Comparison of ENCODE assay signal across 15 cellular contexts in genomic region chr2:127659408-127660290, GRCh38. TPM values are rescaled to one million over a fixed set of nuclear protein-coding genes. Genes with fewer than 3 reads are reported as not detected.
DNase-seq lines count a peak whose midpoint lies in the region; ATAC-seq and TF ChIP-seq lines count a peak whose summit lies in the region.
"Had no signal": no experiment of that assay in that cellular context is flagged by ENCODE, and none has a peak within 500 bp of the region (broad histone marks: within the 10 kb centered on the region; RNA-seq: fewer than 3 reads in every experiment).

No MANE protein-coding gene starts in this region.

- H3K36me3 ChIP-seq in muscle layer of duodenum (ENCODE audit: control insufficient read depth in 1 of 2, insufficient read depth in 2 of 2, low read length in 2 of 2) (peaks cover 0 to 13% of the 10 kb centered on the region in 2 donors), uterus (no peaks in the 10 kb centered on the region)

- POLR2A ChIA-PET in activated naive CD8-positive, alpha-beta T cell treated with anti-CD3 and anti-CD28 coated beads, Interleukin-2, amount 10 ng/mL, durations not matched to agents 7 days and 5 days (lab: Charles Lee), result interaction anchor here (0.6 kb wide), 1 partner anchor 38 kb away, joined by 3 read pairs; no protein-coding TSS in a partner anchor

- no peaks in the 10 kb centered on the region for H3K9me3 Mint-ChIP-seq in activated naive CD8-positive, alpha-beta T cell treated with anti-CD3 and anti-CD28 coated beads, Interleukin-2, amount 10 ng/mL, durations not matched to agents 7 days and 5 days
- H3K9me3 Mint-ChIP-seq in activated naive CD8-positive, alpha-beta T cell treated with anti-CD3 and anti-CD28 coated beads, Interleukin-2, amount 50 U/mL, for 24 hours, result no peaks in the 10 kb centered on the region
- H3K9me3 Mint-ChIP-seq: activated CD8-positive, alpha-beta T cell treated with anti-CD3 and anti-CD28 coated beads for 36 hours; activated naive CD4-positive, alpha-beta T cell treated with anti-CD3 and anti-CD28 coated beads, Interleukin-2, amount 50 U/mL, for 72 hours; naive thymus-derived CD8-positive, alpha-beta T cell; T-cell had no signal

- no peak for ATAC-seq in activated naive CD8-positive, alpha-beta T cell treated with anti-CD3 and anti-CD28 coated beads, Interleukin-2, amount 10 ng/mL, durations not matched to agents 7 days and 5 days (ENCODE audit: low read depth)
- no peak for ATAC-seq in activated naive CD8-positive, alpha-beta T cell treated with anti-CD3 and anti-CD28 coated beads, Interleukin-2, amount 50 U/mL, for 24 hours
- ATAC-seq in esophagus mucosa (peak; percentile 44), GM18519 (IDR thresholded peaks at IDR 0.05; ENCODE audit: low FRiP score, unreplicated experiment) (no peak)
- ATAC-seq: activated CD8-positive, alpha-beta T cell treated with anti-CD3 and anti-CD28 coated beads for 36 hours; activated naive CD4-positive, alpha-beta T cell treated with anti-CD3 and anti-CD28 coated beads, Interleukin-2, amount 50 U/mL, for 72 hours; naive thymus-derived CD8-positive, alpha-beta T cell; T-cell had no signal

- no peak for TF ChIP-seq CTCF in uterus (IDR thresholded peaks at IDR 0.05)

- H3K27me3 Mint-ChIP-seq in activated naive CD8-positive, alpha-beta T cell treated with anti-CD3 and anti-CD28 coated beads, Interleukin-2, amount 10 ng/mL, durations not matched to agents 7 days and 5 days, result peaks cover 14% of the 10 kb centered on the region
- peaks cover 18% of the 10 kb centered on the region for H3K27me3 Mint-ChIP-seq in activated naive CD8-positive, alpha-beta T cell treated with anti-CD3 and anti-CD28 coated beads, Interleukin-2, amount 50 U/mL, for 24 hours

- no peaks in the 10 kb centered on the region for H3K4me1 Mint-ChIP-seq in activated naive CD8-positive, alpha-beta T cell treated with anti-CD3 and anti-CD28 coated beads, Interleukin-2, amount 10 ng/mL, durations not matched to agents 7 days and 5 days
- no peaks in the 10 kb centered on the region for H3K4me1 Mint-ChIP-seq in activated naive CD8-positive, alpha-beta T cell treated with anti-CD3 and anti-CD28 coated beads, Interleukin-2, amount 50 U/mL, for 24 hours

- peaks cover 3% of the 10 kb centered on the region for H3K27me3 ChIP-seq in muscle layer of duodenum (ENCODE audit: low read depth, low read length)
- no peaks in the 10 kb centered on the region for H3K27me3 ChIP-seq in uterus

- H3K27ac Mint-ChIP-seq in activated naive CD8-positive, alpha-beta T cell treated with anti-CD3 and anti-CD28 coated beads, Interleukin-2, amount 10 ng/mL, durations not matched to agents 7 days and 5 days, result no peak overlapping the region
- no peak overlapping the region for H3K27ac Mint-ChIP-seq in activated naive CD8-positive, alpha-beta T cell treated with anti-CD3 and anti-CD28 coated beads, Interleukin-2, amount 50 U/mL, for 24 hours
- H3K27ac Mint-ChIP-seq: activated CD8-positive, alpha-beta T cell treated with anti-CD3 and anti-CD28 coated beads for 36 hours; activated naive CD4-positive, alpha-beta T cell treated with anti-CD3 and anti-CD28 coated beads, Interleukin-2, amount 50 U/mL, for 72 hours; naive thymus-derived CD8-positive, alpha-beta T cell; T-cell had no signal

- H3K4me3 ChIP-seq in muscle layer of duodenum (ENCODE audit: low read depth in 1 of 2, low read length in 2 of 2), result peak overlapping the region; percentile 1 to 3
- H3K4me3 ChIP-seq in uterus, result no peak overlapping the region

- no peaks in the 10 kb centered on the region for H3K9me3 ChIP-seq in muscle layer of duodenum (ENCODE audit: control insufficient read depth in 1 of 2, low read length in 2 of 2)
- H3K9me3 ChIP-seq in uterus, result no peaks in the 10 kb centered on the region

- peaks cover 10 to 88% of the 10 kb centered on the region in 2 donors for H3K4me1 ChIP-seq in muscle layer of duodenum (ENCODE audit: control insufficient read depth in 1 of 2, insufficient read depth in 2 of 2, low read length in 2 of 2)
- H3K4me1 ChIP-seq in uterus, result peaks cover 0 to 44% of the 10 kb centered on the region in 2 donors

- TF ChIP-seq POLR2A in uterus (IDR thresholded peaks at IDR 0.05), result no peak

- DNase-seq in activated naive CD8-positive, alpha-beta T cell treated with anti-CD3 and anti-CD28 coated beads, Interleukin-2, amount 10 ng/mL, durations not matched to agents 7 days and 5 days, result peak; percentile 19
- DNase-seq in activated naive CD8-positive, alpha-beta T cell treated with anti-CD3 and anti-CD28 coated beads, Interleukin-2, amount 50 U/mL, for 24 hours, result no peak
- DNase-seq in uterus, result peak in 1 of 2 donors; percentile 72
- no peak for DNase-seq in NCI-H446 (lab: John Stamatoyannopoulos, UW)
- DNase-seq in EL, result no peak
- DNase-seq: activated CD8-positive, alpha-beta T cell treated with anti-CD3 and anti-CD28 coated beads for 36 hours; effector memory CD4-positive, alpha-beta T cell; NCI-H1048; NCI-H82; T-cell had no signal

- H3K27ac ChIP-seq in muscle layer of duodenum (ENCODE audit: low read length), result peak overlapping the region; percentile 67
- H3K27ac ChIP-seq in uterus, result peak overlapping the region; percentile 55 to 73

- no peak overlapping the region for H3K4me3 Mint-ChIP-seq in activated naive CD8-positive, alpha-beta T cell treated with anti-CD3 and anti-CD28 coated beads, Interleukin-2, amount 10 ng/mL, durations not matched to agents 7 days and 5 days
- H3K4me3 Mint-ChIP-seq in activated naive CD8-positive, alpha-beta T cell treated with anti-CD3 and anti-CD28 coated beads, Interleukin-2, amount 50 U/mL, for 24 hours, result no peak overlapping the region
- H3K4me3 Mint-ChIP-seq: activated CD8-positive, alpha-beta T cell treated with anti-CD3 and anti-CD28 coated beads for 36 hours; naive thymus-derived CD8-positive, alpha-beta T cell; T-cell had no signal

- no peaks in the 10 kb centered on the region for H3K36me3 Mint-ChIP-seq in activated naive CD8-positive, alpha-beta T cell treated with anti-CD3 and anti-CD28 coated beads, Interleukin-2, amount 10 ng/mL, durations not matched to agents 7 days and 5 days
- H3K36me3 Mint-ChIP-seq in activated naive CD8-positive, alpha-beta T cell treated with anti-CD3 and anti-CD28 coated beads, Interleukin-2, amount 50 U/mL, for 24 hours (ENCODE audit: low read depth), result no peaks in the 10 kb centered on the region
- H3K36me3 Mint-ChIP-seq: activated naive CD4-positive, alpha-beta T cell treated with anti-CD3 and anti-CD28 coated beads, Interleukin-2, amount 50 U/mL, for 72 hours; T-cell had no signal

- intact Hi-C loops in uterus (cut with DNase I; ENCODE audit: low total_unique reads), result no loop called here

RNA-seq across cellular contexts. Expression of gene GPR17, which starts 13.7 kb away (rescaled TPM):
- not detected for total RNA-seq in activated naive CD8-positive, alpha-beta T cell treated with anti-CD3 and anti-CD28 coated beads, Interleukin-2, amount 10 ng/mL, durations not matched to agents 7 days and 5 days
- not detected for total RNA-seq in esophagus mucosa
- under 1 TPM in 1 of 4 donors, not detected in 3; 0.41 TPM for total RNA-seq in uterus
- total RNA-seq: activated CD8-positive, alpha-beta T cell treated with anti-CD3 and anti-CD28 coated beads for 36 hours; activated naive CD4-positive, alpha-beta T cell treated with anti-CD3 and anti-CD28 coated beads, Interleukin-2, amount 50 U/mL, for 72 hours; naive thymus-derived CD8-positive, alpha-beta T cell; T-cell had no signal

RNA-seq across cellular contexts. Expression of gene LIMS2, which starts 15.7 kb away (rescaled TPM):
- total RNA-seq in activated naive CD8-positive, alpha-beta T cell treated with anti-CD3 and anti-CD28 coated beads, Interleukin-2, amount 10 ng/mL, durations not matched to agents 7 days and 5 days, result 10 to 100 TPM; 21.7 to 24.9 TPM
- total RNA-seq in esophagus mucosa (6.0 TPM), uterus (100 to 1,000 TPM in 1 of 4 donors, 10 to 100 TPM in 3; 15.8 to 298 (median 66.2) TPM)

RNA-seq across cellular contexts. Expression of gene SFT2D3, which starts 41.6 kb away (rescaled TPM):
- 1 to 10 TPM; 7.5 to 8.7 TPM for total RNA-seq in activated naive CD8-positive, alpha-beta T cell treated with anti-CD3 and anti-CD28 coated beads, Interleukin-2, amount 10 ng/mL, durations not matched to agents 7 days and 5 days
- total RNA-seq in esophagus mucosa (3.6 TPM), uterus (10 to 100 TPM in 2 of 4 donors, 1 to 10 TPM in 2; 5.9 to 27.2 (median 11.1) TPM)

Comparison
In these comparisons a context has a peak if more than half of its experiments do, and no peak if none do; other contexts are left out.
1. H3K4me3 ChIP-seq: peak in muscle layer of duodenum (2 of 2); none in uterus (0 of 2).